ENCODE assay signal across 8 cellular contexts in genomic region chr2:231411871-231412615, GRCh38. TPM values are rescaled to one million over a fixed set of nuclear protein-coding genes. Genes with fewer than 3 reads are reported as not detected.
DNase-seq lines count a peak whose midpoint lies in the region; ATAC-seq and TF ChIP-seq lines count a peak whose summit lies in the region.

No MANE protein-coding gene starts in this region.

- H3K4me3 ChIP-seq in BE2C (ENCODE audit: low read depth, low read length) (peak overlapping the region; percentile 61), endocrine pancreas (ENCODE audit: control insufficient read depth, insufficient read depth, low read length) (no peak overlapping the region), mesodermal cell (ENCODE audit: extremely low read depth, insufficient read depth, low read length, poor library complexity, severe bottlenecking) (peak overlapping the region; percentile 64)

- H3K27ac Mint-ChIP-seq in activated CD8-positive, alpha-beta T cell treated with anti-CD3 and anti-CD28 coated beads for 36 hours, result no peak overlapping the region

- intact Hi-C loops in activated CD8-positive, alpha-beta T cell treated with anti-CD3 and anti-CD28 coated beads for 36 hours (cut with micrococcal nuclease), result loop anchor here (5.0 to 10.0 kb wide), 2 partner anchors 117 to 185 kb away; no protein-coding TSS in a partner anchor

- H3K9me3 ChIP-seq in BE2C, result no peaks in the 10 kb centered on the region
- H3K9me3 ChIP-seq in endocrine pancreas (ENCODE audit: control insufficient read depth, low read length), result no peaks in the 10 kb centered on the region
- peaks cover 3% of the 10 kb centered on the region for H3K9me3 ChIP-seq in mesodermal cell (ENCODE audit: control insufficient read depth, low read length)

- POLR2A ChIA-PET in activated CD8-positive, alpha-beta T cell treated with anti-CD3 and anti-CD28 coated beads for 36 hours (lab: Charles Lee), result interaction anchor here (0.7 to 2.5 kb wide), 3 partner anchors 17 to 41 kb away, joined by 3 to 9 read pairs (median 3); no protein-coding TSS in a partner anchor

- DNase-seq in BE2C (peak; percentile 96), NCI-H526 (lab: John Stamatoyannopoulos, UW) (peak; percentile 70 to 95)
- DNase-seq in activated CD8-positive, alpha-beta T cell treated with anti-CD3 and anti-CD28 coated beads for 36 hours, result peak; percentile 88
- DNase-seq in stimulated activated CD8-positive, alpha-beta memory T cell treated with anti-CD3 and anti-CD28 coated beads, Interleukin-15, amount 100 ng/mL, for 48 hours (ENCODE audit: low read depth in 2 of 2), result peak; percentile 71 to 77

- CTCF ChIA-PET in activated CD8-positive, alpha-beta T cell treated with anti-CD3 and anti-CD28 coated beads for 36 hours (lab: Charles Lee), result interaction anchor here (0.6 to 3.4 kb wide), 24 partner anchors 8 to 551 kb away, joined by 3 to 29 read pairs (median 3); no protein-coding TSS in a partner anchor

- H3K27me3 ChIP-seq in BE2C, result no peaks in the 10 kb centered on the region
- no peaks in the 10 kb centered on the region for H3K27me3 ChIP-seq in endocrine pancreas (ENCODE audit: control insufficient read depth, insufficient read depth, low read length)

- peak; percentile 96 for TF ChIP-seq CTCF in BE2C (IDR thresholded peaks at IDR 0.05; ENCODE audit: low read depth, low read length)
- TF ChIP-seq CTCF in activated CD8-positive, alpha-beta T cell treated with anti-CD3 and anti-CD28 coated beads for 36 hours (IDR thresholded peaks at IDR 0.05), result peak; percentile 85

- peaks cover 13% of the 10 kb centered on the region for H3K9me3 Mint-ChIP-seq in activated CD8-positive, alpha-beta T cell treated with anti-CD3 and anti-CD28 coated beads for 36 hours

- H3K9ac ChIP-seq in endocrine pancreas (ENCODE audit: control insufficient read depth, insufficient read depth, low read length), result peak overlapping the region; percentile 47

- peaks cover 25% of the 10 kb centered on the region for H3K27me3 Mint-ChIP-seq in activated CD8-positive, alpha-beta T cell treated with anti-CD3 and anti-CD28 coated beads for 36 hours

- H3K36me3 Mint-ChIP-seq in activated CD8-positive, alpha-beta T cell treated with anti-CD3 and anti-CD28 coated beads for 36 hours (ENCODE audit: low read depth), result peaks cover 2% of the 10 kb centered on the region

- peak; percentile 91 for ATAC-seq in GM18873 (IDR thresholded peaks at IDR 0.05; ENCODE audit: low FRiP score, unreplicated experiment)
- ATAC-seq in HG03103 (IDR thresholded peaks at IDR 0.05; ENCODE audit: low read depth, unreplicated experiment), result peak; percentile 93
- ATAC-seq in activated CD8-positive, alpha-beta T cell treated with anti-CD3 and anti-CD28 coated beads for 36 hours, result peak; percentile 99

- H3K4me1 Mint-ChIP-seq in activated CD8-positive, alpha-beta T cell treated with anti-CD3 and anti-CD28 coated beads for 36 hours (ENCODE audit: low read depth), result peaks cover 6% of the 10 kb centered on the region

- H3K27ac ChIP-seq in mesodermal cell (ENCODE audit: low read depth, low read length, severe bottlenecking), result peak overlapping the region; percentile 62

- peak overlapping the region; percentile 50 for H3K4me3 Mint-ChIP-seq in activated CD8-positive, alpha-beta T cell treated with anti-CD3 and anti-CD28 coated beads for 36 hours

- no peaks in the 10 kb centered on the region for H3K36me3 ChIP-seq in BE2C
- H3K36me3 ChIP-seq in endocrine pancreas (ENCODE audit: control insufficient read depth, insufficient read depth, low read length), result no peaks in the 10 kb centered on the region
- H3K36me3 ChIP-seq in mesodermal cell (ENCODE audit: control insufficient read depth, insufficient read depth, low read length), result no peaks in the 10 kb centered on the region

- H3K4me1 ChIP-seq in BE2C (peaks cover 6% of the 10 kb centered on the region; the same call in 1 of the 2 replicates), endocrine pancreas (ENCODE audit: control insufficient read depth, insufficient read depth, low read length) (no peaks in the 10 kb centered on the region), mesodermal cell (ENCODE audit: control insufficient read depth, insufficient read depth, low read length, poor library complexity, severe bottlenecking) (peaks cover 9% of the 10 kb centered on the region)

- WGBS in mesodermal cell (ENCODE audit: insufficient coverage in 2 of 2), 2 experiments, result 1 to 3% methylated on average over 49 of the region's 65 CpGs

RNA-seq across cellular contexts. Expression of gene B3GNT7, which starts 16.5 kb away (rescaled TPM):
- polyA plus RNA-seq in BE2C (2012; ENCODE audit: insufficient read depth, insufficient read length, low read depth), result not detected
- under 1 TPM in 1 of 2 experiments, not detected in 1; 0.29 TPM for total RNA-seq in activated CD8-positive, alpha-beta T cell treated with anti-CD3 and anti-CD28 coated beads for 36 hours
- polyA plus RNA-seq in mesodermal cell (2013, experiment 1 of 2), result 2.9 TPM
- polyA plus RNA-seq in mesodermal cell (2013, experiment 2 of 2), result 2.4 TPM

RNA-seq across cellular contexts. Expression of gene NCL, which starts 52.2 kb away (rescaled TPM):
- polyA plus RNA-seq in BE2C (2012; ENCODE audit: insufficient read depth, insufficient read length, low read depth), result 932 TPM
- 1,000 to 10,000 TPM; 1,312 to 1,361 TPM for total RNA-seq in activated CD8-positive, alpha-beta T cell treated with anti-CD3 and anti-CD28 coated beads for 36 hours
- polyA plus RNA-seq in mesodermal cell (2013, experiment 1 of 2), result 412 TPM
- polyA plus RNA-seq in mesodermal cell (2013, experiment 2 of 2), result 469 TPM
